In genomic region chr5:179869641-179870402, GRCh38 we compare ENCODE assay signal across 23 cellular contexts. TPM values are rescaled to one million over a fixed set of nuclear protein-coding genes. Genes with fewer than 3 reads are reported as not detected.
DNase-seq lines count a peak whose midpoint lies in the region; ATAC-seq, FAIRE-seq and TF ChIP-seq lines count a peak whose summit lies in the region.
"Had no signal": no experiment of that assay in that cellular context is flagged by ENCODE, and none has a peak within 500 bp of the region (broad histone marks: within the 10 kb centered on the region; RNA-seq: fewer than 3 reads in every experiment).

No MANE protein-coding gene starts in this region.

- H3K4me2 ChIP-seq in SK-N-SH: no peak overlapping the region

- H3K9me3 ChIP-seq in SK-N-SH: no peaks in the 10 kb centered on the region
- no peaks in the 10 kb centered on the region for H3K9me3 ChIP-seq in HUES48 (ENCODE audit: control insufficient read depth, insufficient read depth, low read length)
- no peaks in the 10 kb centered on the region for H3K9me3 ChIP-seq in kidney (ENCODE audit: control insufficient read depth in 1 of 2, low read length in 2 of 2)
- H3K9me3 ChIP-seq in sigmoid colon: no peaks in the 10 kb centered on the region
- H3K9me3 ChIP-seq: right lobe of liver, upper lobe of left lung had no signal

- H3K36me3 ChIP-seq in SK-N-SH (replicated peaks in 1 of 2; ENCODE audit: control insufficient read depth in 1 of 2, insufficient read depth in 2 of 2, low read length in 1 of 2) (peaks cover 0 to 77% of the 10 kb centered on the region in 2 experiments), HUES48 (ENCODE audit: control insufficient read depth, insufficient read depth, low read length) (peaks cover 55% of the 10 kb centered on the region), kidney (ENCODE audit: control insufficient read depth in 1 of 2, insufficient read depth in 2 of 2, low read length in 2 of 2) (peaks cover 14 to 16% of the 10 kb centered on the region in 2 donors), sigmoid colon (peaks cover 17 to 93% (median 45%) of the 10 kb centered on the region in 4 donors)

- intact Hi-C loops in kidney (cut with DNase I): no loop called here
- intact Hi-C loops in sigmoid colon (cut with DNase I): no loop called here

- DNase-seq in SK-N-SH: peak; percentile 46
- DNase-seq in kidney: peak; percentile 74
- DNase-seq in sigmoid colon: peak; percentile 56
- no peak for DNase-seq in NCI-H510A (lab: John Stamatoyannopoulos, UW)
- DNase-seq in activated T-cell treated with anti-CD3 and anti-CD28 coated beads, Interleukin-2, amount 50 U/mL, for 1 hour: no peak
- DNase-seq: activated effector memory CD4-positive, alpha-beta T cell treated with anti-CD3 and anti-CD28 coated beads, Interleukin-2, amount 50 U/mL, for 16 hours; activated naive CD8-positive, alpha-beta T cell treated with anti-CD3 and anti-CD28 coated beads for 36 hours; activated T-cell treated with anti-CD3 and anti-CD28 coated beads, Interleukin-2, amount 50 U/mL, for 24 hours; CD4-positive, alpha-beta T cell; effector memory CD4-positive, alpha-beta T cell; HCEC 1CT; NCI-H2081; NCI-H2227 treated with DMSO at 0.1 percent for 48 hours; T1000; upper lobe of left lung had no signal

- H3K27me3 ChIP-seq in SK-N-SH (ENCODE audit: insufficient read depth) (no peaks in the 10 kb centered on the region), HUES48 (ENCODE audit: control insufficient read depth, insufficient read depth, low read length) (no peaks in the 10 kb centered on the region), sigmoid colon (no peaks in the 10 kb centered on the region)
- H3K27me3 ChIP-seq: right lobe of liver, upper lobe of left lung had no signal

- H3K9me2 ChIP-seq in SK-N-SH: no peaks in the 10 kb centered on the region

- POLR2A ChIA-PET in SK-N-SH (lab: Yijun Ruan, JAX): no interaction called here

- ATAC-seq in SK-N-SH treated with all-trans-retinoic acid at 6 μM for 48 hours: no peak
- no peak for ATAC-seq in HG02798 (IDR thresholded peaks at IDR 0.05; ENCODE audit: poor library complexity, unreplicated experiment)

- 98% methylated on average over 6 of the region's 16 CpGs for WGBS in SK-N-SH (ENCODE audit: low lambda C conversion rate)
- WGBS in sigmoid colon, 2 donors: 92 to 93% methylated on average over 16 of the region's 16 CpGs

- no peaks in the 10 kb centered on the region for H3K79me2 ChIP-seq in SK-N-SH (ENCODE audit: insufficient read depth)

- H2AFZ ChIP-seq in SK-N-SH (ENCODE audit: low read depth): no peak overlapping the region

- H3K9ac ChIP-seq in SK-N-SH (no peak overlapping the region), HUES48 (ENCODE audit: low read depth, low read length) (no peak overlapping the region), kidney (ENCODE audit: low read length in 2 of 2) (no peak overlapping the region)

- TF ChIP-seq EP300 in SK-N-SH (IDR thresholded peaks at IDR 0.05; ENCODE audit: borderline replicate concordance in 1 of 2, low read depth in 1 of 2, low read length in 1 of 2): no peak
- no peak for TF ChIP-seq EP300 in sigmoid colon (IDR thresholded peaks at IDR 0.05)

- no peak for TF ChIP-seq CTCF in SK-N-SH (IDR thresholded peaks at IDR 0.05)
- no peak for TF ChIP-seq CTCF in kidney (IDR thresholded peaks at IDR 0.05; ENCODE audit: borderline replicate concordance, extremely low read depth, insufficient read depth)
- TF ChIP-seq CTCF in sigmoid colon (IDR thresholded peaks at IDR 0.05): no peak

- no peaks in the 10 kb centered on the region for H3F3A ChIP-seq in SK-N-SH (replicated peaks; ENCODE audit: insufficient read depth)

- CTCF ChIA-PET in SK-N-SH (lab: Yijun Ruan, JAX): interaction anchor here (0.6 to 1.6 kb wide), 6 partner anchors 8 to 42 kb away, joined by 3 to 6 read pairs (median 4); no protein-coding TSS in a partner anchor

- no peaks in the 10 kb centered on the region for H4K20me1 ChIP-seq in SK-N-SH (ENCODE audit: insufficient read depth)

- H3K27ac ChIP-seq in SK-N-SH (ENCODE audit: low read depth in 2 of 2, low read length in 1 of 2) (no peak overlapping the region), HUES48 (ENCODE audit: low read depth, low read length) (peak overlapping the region; percentile 60), kidney (ENCODE audit: low read depth in 2 of 2, low read length in 2 of 2) (no peak overlapping the region), sigmoid colon (no peak overlapping the region)
- H3K27ac ChIP-seq: 22Rv1, coronary artery, HL-60, right lobe of liver, upper lobe of left lung had no signal

- no peak overlapping the region for H3K4me3 ChIP-seq in SK-N-SH (ENCODE audit: low read depth in 2 of 2, low read length in 1 of 2)
- no peak overlapping the region for H3K4me3 ChIP-seq in HUES48 (ENCODE audit: low read depth, low read length)
- H3K4me3 ChIP-seq in kidney (ENCODE audit: low read length in 2 of 2): no peak overlapping the region
- no peak overlapping the region for H3K4me3 ChIP-seq in sigmoid colon
- H3K4me3 ChIP-seq: coronary artery, GM12878, right lobe of liver, upper lobe of left lung had no signal

- no peak for TF ChIP-seq POLR2A in sigmoid colon (IDR thresholded peaks at IDR 0.05)

- no peak for FAIRE-seq in kidney (lab: Jason Lieb, UNC)
- FAIRE-seq: GM12878 had no signal

- TF ChIP-seq RAD21 in SK-N-SH (IDR thresholded peaks at IDR 0.05; ENCODE audit: low read length): no peak

- H3K4me1 ChIP-seq in SK-N-SH (ENCODE audit: control insufficient read depth in 1 of 2, insufficient read depth in 2 of 2, low read depth in 1 of 2, low read length in 1 of 2): no peaks in the 10 kb centered on the region
- H3K4me1 ChIP-seq in HUES48 (ENCODE audit: control insufficient read depth, insufficient read depth, low read length): no peaks in the 10 kb centered on the region
- peaks cover 0 to 2% of the 10 kb centered on the region in 2 donors for H3K4me1 ChIP-seq in kidney (ENCODE audit: control insufficient read depth in 1 of 2, insufficient read depth in 1 of 2, low read depth in 1 of 2, low read length in 2 of 2)
- no peaks in the 10 kb centered on the region for H3K4me1 ChIP-seq in sigmoid colon
- H3K4me1 ChIP-seq: right lobe of liver, upper lobe of left lung had no signal

TF ChIP-seq in SK-N-SH, 30 proteins besides CTCF, POLR2A, EP300 and RAD21 (continues in another document):
- TF ChIP-seq CHD2 (IDR thresholded peaks at IDR 0.05; ENCODE audit: low read length, partially characterized antibody): no peak
- TF ChIP-seq GABPA (IDR thresholded peaks at IDR 0.05; ENCODE audit: low read depth): no peak
- TF ChIP-seq FOXM1 (IDR thresholded peaks at IDR 0.05; ENCODE audit: low read depth): no peak
- TF ChIP-seq, protein P1, sequence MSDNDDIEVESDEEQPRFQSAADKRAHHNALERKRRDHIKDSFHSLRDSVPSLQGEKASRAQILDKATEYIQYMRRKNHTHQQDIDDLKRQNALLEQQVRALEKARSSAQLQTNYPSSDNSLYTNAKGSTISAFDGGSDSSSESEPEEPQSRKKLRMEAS (IDR thresholded peaks at IDR 0.05; ENCODE audit: low read depth): no peak
- TF ChIP-seq TAF1 (IDR thresholded peaks at IDR 0.05; ENCODE audit: borderline replicate concordance, low read depth, low read length): no peak
- no peak for TF ChIP-seq MEF2A (IDR thresholded peaks at IDR 0.05; ENCODE audit: borderline replicate concordance, low read depth)
- TF ChIP-seq EZH2phosphoT487 (IDR thresholded peaks at IDR 0.05; ENCODE audit: borderline replicate concordance, low read depth): no peak

TF ChIP-seq in SK-N-SH treated with all-trans-retinoic acid at 6 μM for 48 hours, 23 proteins besides CTCF, POLR2A, EP300 and RAD21 (continues in another document):
- TF ChIP-seq TSHZ2 (CRISPR knock-in tag; IDR thresholded peaks at IDR 0.05): no peak

RNA-seq across cellular contexts. Expression of gene MRNIP, which starts 11.2 kb away (rescaled TPM):
- polyA plus RNA-seq in SK-N-SH (2012; rRNA removed): 32.8 and 34.9 TPM in 2 replicates
- polyA plus RNA-seq in SK-N-SH (2012; cell fraction: cytosol; rRNA removed): 12.4 and 13.7 TPM in 2 replicates
- 283 and 329 TPM in 2 replicates for polyA plus RNA-seq in SK-N-SH (2012; cell fraction: nucleus; rRNA removed)
- 36.6 TPM for total RNA-seq in kidney
- 25.3 TPM for polyA plus RNA-seq in kidney (ENCODE audit: insufficient read depth, low read depth, low replicate concordance)
- 10 to 100 TPM; 30.7 to 59.8 (median 34.5) TPM for total RNA-seq in sigmoid colon
- 10 to 100 TPM in 2 of 3 donors, 1 to 10 TPM in 1; 8.3 to 20.3 (median 11.4) TPM for polyA plus RNA-seq in sigmoid colon

RNA-seq across cellular contexts. Expression of gene TBC1D9B, which starts 37.9 kb away (rescaled TPM):
- polyA plus RNA-seq in SK-N-SH (2012; rRNA removed) (75.6 and 76.1 TPM in 2 replicates), kidney (ENCODE audit: insufficient read depth, low read depth, low replicate concordance) (49.5 TPM), sigmoid colon (10 to 100 TPM; 35.4 to 83.4 (median 36.8) TPM)
- polyA plus RNA-seq in SK-N-SH (2012; cell fraction: cytosol; rRNA removed): 34.7 and 51.3 TPM in 2 replicates
- 214 and 216 TPM in 2 replicates for polyA plus RNA-seq in SK-N-SH (2012; cell fraction: nucleus; rRNA removed)
- total RNA-seq in kidney (117 TPM), sigmoid colon (1,000 to 10,000 TPM in 2 of 4 donors, 100 to 1,000 TPM in 2; 291 to 1,545 (median 1,005) TPM)

RNA-seq across cellular contexts. Expression of gene SQSTM1, which starts 49.1 kb away (rescaled TPM):
- 181 and 185 TPM in 2 replicates for polyA plus RNA-seq in SK-N-SH (2012; rRNA removed)
- polyA plus RNA-seq in SK-N-SH (2012; cell fraction: cytosol; rRNA removed): 98.5 and 121 TPM in 2 replicates
- 413 and 442 TPM in 2 replicates for polyA plus RNA-seq in SK-N-SH (2012; cell fraction: nucleus; rRNA removed)
- total RNA-seq in kidney: 249 TPM
- polyA plus RNA-seq in kidney (ENCODE audit: insufficient read depth, low read depth, low replicate concordance): 309 TPM
- total RNA-seq in sigmoid colon: 100 to 1,000 TPM; 287 to 443 (median 386) TPM
- polyA plus RNA-seq in sigmoid colon: 100 to 1,000 TPM; 168 to 301 (median 203) TPM

Comparison
In these comparisons a context has a peak if more than half of its experiments do, and no peak if none do; other contexts are left out.
1. DNase-seq: peak in SK-N-SH (single experiment), kidney (single experiment) and sigmoid colon (single experiment); none in NCI-H510A (single experiment) and activated T-cell treated with anti-CD3 and anti-CD28 coated beads, Interleukin-2, amount 50 U/mL, for 1 hour (single experiment).